In genomic region chr14:25943329-25943728, GRCh38 we compare ENCODE assay signal across 21 cellular contexts.
"Had no signal": no experiment of that assay in that cellular context is flagged by ENCODE, and none has a peak within 500 bp of the region (broad histone marks: within the 10 kb centered on the region; RNA-seq: fewer than 3 reads in every experiment).

No MANE protein-coding gene starts in this region.

- H3K4me1 Mint-ChIP-seq: memory B cell; naive B cell; stimulated activated naive B cell treated with anti-CD40 and anti-IgM and Interleukin-4, amounts not matched to agents 10 μg/mL and 1 μg/mL and 100 μg/mL, for 72 hours; stimulated activated naive CD8-positive, alpha-beta T cell treated with anti-CD3 and anti-CD28 coated beads, Interleukin-15, amount 100 ng/mL, for 72 hours had no signal

- H3K27me3 ChIP-seq: gastrocnemius medialis, ovary, right atrium auricular region, sigmoid colon, testis, transverse colon had no signal

- H3K27ac ChIP-seq: coronary artery, gastrocnemius medialis, left ventricle myocardium inferior, lower lobe of right lung, ovary, right atrium auricular region, sigmoid colon, skin epidermis, testis, transverse colon had no signal

- H3K4me3 Mint-ChIP-seq: memory B cell; naive B cell; nephron; stimulated activated naive B cell treated with anti-CD40 and anti-IgM and Interleukin-4, amounts not matched to agents 10 μg/mL and 1 μg/mL and 100 μg/mL, for 72 hours; stimulated activated naive CD8-positive, alpha-beta T cell treated with anti-CD3 and anti-CD28 coated beads, Interleukin-15, amount 100 ng/mL, for 72 hours had no signal

- H3K36me3 ChIP-seq: gastrocnemius medialis, left ventricle myocardium inferior, lower lobe of right lung, ovary, right atrium auricular region, sigmoid colon, transverse colon had no signal

- H3K4me1 ChIP-seq: gastrocnemius medialis, left ventricle myocardium inferior, lower lobe of right lung, right atrium auricular region, sigmoid colon, testis, transverse colon had no signal

- H3K27ac Mint-ChIP-seq: memory B cell; stimulated activated naive B cell treated with anti-CD40 and anti-IgM and Interleukin-4, amounts not matched to agents 10 μg/mL and 1 μg/mL and 100 μg/mL, for 72 hours; stimulated activated naive CD8-positive, alpha-beta T cell treated with anti-CD3 and anti-CD28 coated beads, Interleukin-15, amount 100 ng/mL, for 72 hours had no signal

- H3K9me3 Mint-ChIP-seq: memory B cell; nephron; stimulated activated naive B cell treated with anti-CD40 and anti-IgM and Interleukin-4, amounts not matched to agents 10 μg/mL and 1 μg/mL and 100 μg/mL, for 72 hours had no signal

- H3K27me3 Mint-ChIP-seq: memory B cell; naive B cell; stimulated activated naive B cell treated with anti-CD40 and anti-IgM and Interleukin-4, amounts not matched to agents 10 μg/mL and 1 μg/mL and 100 μg/mL, for 72 hours; stimulated activated naive CD8-positive, alpha-beta T cell treated with anti-CD3 and anti-CD28 coated beads, Interleukin-15, amount 100 ng/mL, for 72 hours had no signal

- H3K36me3 Mint-ChIP-seq: memory B cell; naive B cell; stimulated activated naive B cell treated with anti-CD40 and anti-IgM and Interleukin-4, amounts not matched to agents 10 μg/mL and 1 μg/mL and 100 μg/mL, for 72 hours had no signal

- DNase-seq: effector CD4-positive, alpha-beta T cell; gastrocnemius medialis; glutamatergic neuron; kidney; left cardiac atrium; left ventricle myocardium inferior; lower lobe of right lung; naive B cell; ovary; sigmoid colon; stimulated activated CD4-positive, alpha-beta T cell treated with anti-CD3 and anti-CD28 coated beads, Interleukin-2, amount 100 ng/mL, for 24 hours; stimulated activated CD4-positive, alpha-beta T cell treated with anti-CD3 and anti-CD28 coated beads, Interleukin-4, amount 100 ng/mL, for 4 hours; stimulated activated naive B cell treated with anti-CD40 and anti-IgM and Interleukin-4, amounts not matched to agents 10 μg/mL and 1 μg/mL and 100 μg/mL, for 72 hours; stimulated activated naive CD8-positive, alpha-beta T cell treated with anti-CD3 and anti-CD28 coated beads, Interleukin-15, amount 100 ng/mL, for 72 hours; testis; transverse colon had no signal

- H3K4me3 ChIP-seq: coronary artery, gastrocnemius medialis, left ventricle myocardium inferior, lower lobe of right lung, ovary, right atrium auricular region, sigmoid colon, skin epidermis, testis, transverse colon had no signal

- H3K9me3 ChIP-seq: gastrocnemius medialis, left ventricle myocardium inferior, lower lobe of right lung, ovary, right atrium auricular region, sigmoid colon, testis, transverse colon had no signal
